Comparison of ENCODE assay signal across 23 cellular contexts in genomic region chr17:27665549-27665948, GRCh38. TPM values are rescaled to one million over a fixed set of nuclear protein-coding genes. Genes with fewer than 3 reads are reported as not detected.
A peak's percentile ranks its signal among the peaks of the same experiment; 100 is the strongest.
DNase-seq lines count a peak whose midpoint lies in the region; ATAC-seq and TF ChIP-seq lines count a peak whose summit lies in the region.
"Had no signal": no experiment of that assay in that cellular context is flagged by ENCODE, and none has a peak within 500 bp of the region (broad histone marks: within the 10 kb centered on the region; RNA-seq: fewer than 3 reads in every experiment).

No MANE protein-coding gene starts in this region.

- no peak for TF ChIP-seq CTCF in left ventricle myocardium inferior (IDR thresholded peaks at IDR 0.05; ENCODE audit: borderline replicate concordance)
- no peak for TF ChIP-seq CTCF in endodermal cell (conservative IDR thresholded peaks at IDR 0.05)
- no peak for TF ChIP-seq CTCF in spleen (IDR thresholded peaks at IDR 0.05 in 8 of 11, conservative IDR thresholded peaks at IDR 0.05 in 3 of 11)

- H3K4me1 ChIP-seq in left ventricle myocardium inferior (no peaks in the 10 kb centered on the region), endodermal cell (ENCODE audit: control insufficient read depth, insufficient read depth, low read length) (no peaks in the 10 kb centered on the region), spleen (no peaks in the 10 kb centered on the region)
- H3K4me1 ChIP-seq: A549; BE2C; BLaER1 treated with 17β-estradiol and CSF1 and Interleukin-3, amounts not matched to agents 10 nM and 100 nM had no signal

- no peak for ATAC-seq in GM21390 (IDR thresholded peaks at IDR 0.05; ENCODE audit: unreplicated experiment)
- no peak for ATAC-seq in activated naive CD8-positive, alpha-beta T cell treated with anti-CD3 and anti-CD28 coated beads, Interleukin-2, amount 50 U/mL, for 24 hours
- ATAC-seq: A549, GM12878, HCT116 had no signal

- no peak overlapping the region for H3K9ac ChIP-seq in endodermal cell (ENCODE audit: extremely low read depth, low read length, poor library complexity, severe bottlenecking)
- H3K9ac ChIP-seq: BLaER1 treated with 17β-estradiol and CSF1 and Interleukin-3, amounts not matched to agents 10 nM and 100 nM had no signal

- H3K4me3 Mint-ChIP-seq in endodermal cell = no peak overlapping the region
- no peak overlapping the region for H3K4me3 Mint-ChIP-seq in activated naive CD8-positive, alpha-beta T cell treated with anti-CD3 and anti-CD28 coated beads, Interleukin-2, amount 50 U/mL, for 24 hours
- H3K4me3 Mint-ChIP-seq: CD14-positive monocyte; CD4-positive, alpha-beta T cell; CD8-positive, alpha-beta memory T cell; H9 had no signal

- no peak overlapping the region for H3K27ac Mint-ChIP-seq in endodermal cell
- H3K27ac Mint-ChIP-seq in activated naive CD8-positive, alpha-beta T cell treated with anti-CD3 and anti-CD28 coated beads, Interleukin-2, amount 50 U/mL, for 24 hours = no peak overlapping the region
- H3K27ac Mint-ChIP-seq: CD14-positive monocyte; CD4-positive, alpha-beta T cell; CD8-positive, alpha-beta memory T cell; H9 had no signal

- H3K27ac ChIP-seq in left ventricle myocardium inferior (replicated peaks) = no peak overlapping the region
- H3K27ac ChIP-seq in endodermal cell (ENCODE audit: low read depth, low read length) = no peak overlapping the region
- no peak overlapping the region for H3K27ac ChIP-seq in spleen
- H3K27ac ChIP-seq: A549; BLaER1 treated with 17β-estradiol and CSF1 and Interleukin-3, amounts not matched to agents 10 nM and 100 nM had no signal

- no peak for TF ChIP-seq POLR2A in spleen (IDR thresholded peaks at IDR 0.05)

- no peaks in the 10 kb centered on the region for H3K4me1 Mint-ChIP-seq in endodermal cell
- no peaks in the 10 kb centered on the region for H3K4me1 Mint-ChIP-seq in activated naive CD8-positive, alpha-beta T cell treated with anti-CD3 and anti-CD28 coated beads, Interleukin-2, amount 50 U/mL, for 24 hours
- H3K4me1 Mint-ChIP-seq: CD14-positive monocyte; CD8-positive, alpha-beta memory T cell; H9 had no signal

- H3K27me3 ChIP-seq in left ventricle myocardium inferior (ENCODE audit: low read depth) = no peaks in the 10 kb centered on the region
- H3K27me3 ChIP-seq in endodermal cell (ENCODE audit: control insufficient read depth, insufficient read depth, low read length, poor library complexity, severe bottlenecking) = no peaks in the 10 kb centered on the region
- H3K27me3 ChIP-seq in spleen (replicated peaks in 1 of 7) = no peaks in the 10 kb centered on the region
- H3K27me3 ChIP-seq: BE2C; BLaER1 treated with 17β-estradiol and CSF1 and Interleukin-3, amounts not matched to agents 10 nM and 100 nM had no signal

- H3K4me3 ChIP-seq in left ventricle myocardium inferior (no peak overlapping the region), endodermal cell (ENCODE audit: low read length) (no peak overlapping the region), spleen (no peak overlapping the region)
- H3K4me3 ChIP-seq: A549; BLaER1 treated with 17β-estradiol and CSF1 and Interleukin-3, amounts not matched to agents 10 nM and 100 nM; GM12878 had no signal

- H3K36me3 Mint-ChIP-seq in endodermal cell (ENCODE audit: low read depth) = no peaks in the 10 kb centered on the region
- H3K36me3 Mint-ChIP-seq in activated naive CD8-positive, alpha-beta T cell treated with anti-CD3 and anti-CD28 coated beads, Interleukin-2, amount 50 U/mL, for 24 hours (ENCODE audit: low read depth) = no peaks in the 10 kb centered on the region
- H3K36me3 Mint-ChIP-seq: CD14-positive monocyte; CD8-positive, alpha-beta memory T cell had no signal

- 96 to 98% methylated on average over 4 of the region's 4 CpGs for WGBS in endodermal cell (ENCODE audit: insufficient coverage in 1 of 2, insufficient read length in 1 of 2), 2 experiments
- WGBS in spleen, 5 donors = 84 to 92% (median 88%) methylated on average over 4 of the region's 4 CpGs

- H3K27me3 Mint-ChIP-seq in endodermal cell (ENCODE audit: insufficient read depth) = no peaks in the 10 kb centered on the region
- no peaks in the 10 kb centered on the region for H3K27me3 Mint-ChIP-seq in activated naive CD8-positive, alpha-beta T cell treated with anti-CD3 and anti-CD28 coated beads, Interleukin-2, amount 50 U/mL, for 24 hours
- H3K27me3 Mint-ChIP-seq: CD4-positive, alpha-beta T cell had no signal

- peak; percentile 50 for DNase-seq in cardiac septum (ENCODE audit: low spot score)
- DNase-seq in left ventricle myocardium inferior = no peak
- DNase-seq in endodermal cell = peak; percentile 19
- DNase-seq in spleen = peak; percentile 32
- no peak for DNase-seq in pons (ENCODE audit: low spot score)
- DNase-seq in activated naive CD8-positive, alpha-beta T cell treated with anti-CD3 and anti-CD28 coated beads, Interleukin-2, amount 50 U/mL, for 24 hours = no peak
- DNase-seq: 8988T; ACHN; AML-193; BE2C; CD8-positive, alpha-beta memory T cell; DMS 273 treated with DMSO at 0.1 percent for 48 hours; DMS79; EL; GDM1; H9 had no signal

- H3K9me3 ChIP-seq in left ventricle myocardium inferior (replicated peaks) (no peaks in the 10 kb centered on the region), endodermal cell (ENCODE audit: control insufficient read depth, low read length) (no peaks in the 10 kb centered on the region), spleen (no peaks in the 10 kb centered on the region)
- H3K9me3 ChIP-seq: A549; BE2C; BLaER1 treated with 17β-estradiol and CSF1 and Interleukin-3, amounts not matched to agents 10 nM and 100 nM had no signal

- H3K9me3 Mint-ChIP-seq in endodermal cell = no peaks in the 10 kb centered on the region
- H3K9me3 Mint-ChIP-seq in activated naive CD8-positive, alpha-beta T cell treated with anti-CD3 and anti-CD28 coated beads, Interleukin-2, amount 50 U/mL, for 24 hours = no peaks in the 10 kb centered on the region
- H3K9me3 Mint-ChIP-seq: CD14-positive monocyte; CD4-positive, alpha-beta T cell; CD8-positive, alpha-beta memory T cell; H9 had no signal

- no peaks in the 10 kb centered on the region for H3K36me3 ChIP-seq in left ventricle myocardium inferior
- no peaks in the 10 kb centered on the region for H3K36me3 ChIP-seq in endodermal cell (ENCODE audit: control insufficient read depth, insufficient read depth, low read length)
- H3K36me3 ChIP-seq in spleen = no peaks in the 10 kb centered on the region
- H3K36me3 ChIP-seq: BE2C; BLaER1 treated with 17β-estradiol and CSF1 and Interleukin-3, amounts not matched to agents 10 nM and 100 nM had no signal

- intact Hi-C loops in cardiac septum (cut with DNase I) = no loop called here
- intact Hi-C loops in left ventricle myocardium inferior (cut with micrococcal nuclease) = no loop called here
- intact Hi-C loops in spleen (cut with DNase I; ENCODE audit: low total_unique reads) = no loop called here

RNA-seq across cellular contexts. Expression of gene LGALS9, which starts 34.6 kb away (rescaled TPM):
- total RNA-seq in cardiac septum (20.1 TPM), left ventricle myocardium inferior (15.2 TPM), endodermal cell (1 to 10 TPM; 1.6 to 2.9 TPM), spleen (100 to 1,000 TPM; 187 to 309 (median 252) TPM)
- polyA plus RNA-seq in endodermal cell (2013, experiment 1 of 2) = 2.1 TPM
- polyA plus RNA-seq in endodermal cell (2013, experiment 2 of 2) = 2.1 TPM
- polyA plus RNA-seq in spleen = 100 to 1,000 TPM; 162 to 202 (median 198) TPM

Comparison
In these comparisons a context has a peak if more than half of its experiments do, and no peak if none do; other contexts are left out.
1. DNase-seq: peak in cardiac septum (single experiment), endodermal cell (single experiment) and spleen (single experiment); none in left ventricle myocardium inferior (single experiment), pons (single experiment) and activated naive CD8-positive, alpha-beta T cell treated with anti-CD3 and anti-CD28 coated beads, Interleukin-2, amount 50 U/mL, for 24 hours (single experiment).